23 cellular contexts compared by ENCODE assay signal in genomic region chr2:7480431-7480830, GRCh38.
"Had no signal": no experiment of that assay in that cellular context is flagged by ENCODE, and none has a peak within 500 bp of the region (broad histone marks: within the 10 kb centered on the region; RNA-seq: fewer than 3 reads in every experiment).

No MANE protein-coding gene starts in this region.

- H3K9me3 Mint-ChIP-seq: central memory CD8-positive, alpha-beta T cell had no signal

- H3K27me3 Mint-ChIP-seq: central memory CD8-positive, alpha-beta T cell had no signal

- ATAC-seq: body of pancreas, HepG2, T-helper 17 cell had no signal

- H3K27ac Mint-ChIP-seq: T-helper 17 cell had no signal

- H3K4me3 Mint-ChIP-seq: activated naive CD4-positive, alpha-beta T cell treated with anti-CD3 and anti-CD28 coated beads for 36 hours; central memory CD8-positive, alpha-beta T cell; T-helper 17 cell had no signal

- DNase-seq: activated CD4-positive, alpha-beta T cell treated with anti-CD3 and anti-CD28 coated beads for 4 hours; activated CD4-positive, alpha-beta T cell treated with anti-CD3 and anti-CD28 coated beads, Interleukin-2, amount 50 U/mL, for 48 hours; activated CD4-positive, CD25-positive, alpha-beta regulatory T cell; activated CD8-positive, alpha-beta memory T cell treated with anti-CD3 and anti-CD28 coated beads, Interleukin-2, amount 50 U/mL, for 48 hours; activated effector memory CD4-positive, alpha-beta T cell treated with Interleukin-2 at 50 U/mL for 16 hours; activated naive CD4-positive, alpha-beta T cell treated with anti-CD3 and anti-CD28 coated beads for 36 hours; activated T-cell treated with anti-CD3 and anti-CD28 coated beads, Interleukin-2, amount 50 U/mL, for 48 hours; amniotic stem cell; body of pancreas; MG63; NCI-H1105; NCI-H1436; NCI-H1694 treated with DMSO at 0.1 percent for 48 hours; NCI-H2029 treated with DMSO at 0.1 percent for 48 hours; NCI-H345; NCI-H510A; NCI-H526 treated with DMSO at 0.1 percent for 48 hours; NCI-H82; SIG-M5; T-helper 17 cell; T1000 had no signal

- H3K4me1 Mint-ChIP-seq: central memory CD8-positive, alpha-beta T cell had no signal
